ENCODE assay signal across 10 cellular contexts in genomic region chr1:89018318-89018717, GRCh38. TPM values are rescaled to one million over a fixed set of nuclear protein-coding genes. Genes with fewer than 3 reads are reported as not detected.
DNase-seq lines count a peak whose midpoint lies in the region; ATAC-seq and TF ChIP-seq lines count a peak whose summit lies in the region.
"Not testable (repeated sequence)": the region's sequence is repeated elsewhere in the genome, so short reads cannot be mapped to it uniquely, and the experiment has no call there.
"Had no signal": no experiment of that assay in that cellular context is flagged by ENCODE, and none has a peak within 500 bp of the region (broad histone marks: within the 10 kb centered on the region; RNA-seq: fewer than 3 reads in every experiment).

No MANE protein-coding gene starts in this region.

- not testable (repeated sequence) for ATAC-seq in PC-3; naive thymus-derived CD4-positive, alpha-beta T cell

- H3K27ac Mint-ChIP-seq in CD4-positive, alpha-beta memory T cell = peak overlapping the region in 3 of 7 donors; percentile 19 to 55 (median 37)
- not testable (repeated sequence) for H3K27ac Mint-ChIP-seq in activated CD4-positive, alpha-beta T cell treated with anti-CD3 and anti-CD28 coated beads, Interleukin-2, amount 10 ng/mL, durations not matched to agents 24 days and 14 days
- peak overlapping the region in 1 of 9 donors; percentile 45 for H3K27ac Mint-ChIP-seq in naive thymus-derived CD4-positive, alpha-beta T cell

- H3K36me3 ChIP-seq in CD4-positive, alpha-beta memory T cell (ENCODE audit: insufficient read depth, low read length) = peaks cover 20% of the 10 kb centered on the region
- H3K36me3 ChIP-seq in PC-3 (ENCODE audit: low read depth, low read length) = peaks cover 20% of the 10 kb centered on the region; the same call in 1 of the 2 replicates
- not testable (repeated sequence) for H3K36me3 ChIP-seq in breast epithelium; parathyroid adenoma (ENCODE audit: control insufficient read depth, insufficient read depth, low read length)
- peaks cover 3 to 49% (median 20%) of the 10 kb centered on the region in 3 experiments for H3K36me3 ChIP-seq in naive thymus-derived CD4-positive, alpha-beta T cell (ENCODE audit: control insufficient read depth in 2 of 3, insufficient read depth in 3 of 3, low read length in 3 of 3)

- not testable (repeated sequence) for BruUV-seq in PC-3 (replicated peaks; lab: Mats Ljungman, UMichigan)

- H3K36me3 Mint-ChIP-seq in CD4-positive, alpha-beta memory T cell = peaks cover 68 to 80% of the 10 kb centered on the region in 2 donors
- H3K36me3 Mint-ChIP-seq in activated CD4-positive, alpha-beta T cell treated with anti-CD3 and anti-CD28 coated beads, Interleukin-2, amount 10 ng/mL, durations not matched to agents 24 days and 14 days (ENCODE audit: low read depth) = peaks cover 66% of the 10 kb centered on the region
- peaks cover 26 to 69% (median 54%) of the 10 kb centered on the region in 5 donors for H3K36me3 Mint-ChIP-seq in naive thymus-derived CD4-positive, alpha-beta T cell

- H3K9me3 ChIP-seq in CD4-positive, alpha-beta memory T cell (ENCODE audit: control insufficient read depth in 1 of 2, low read length in 2 of 2); PC-3 (ENCODE audit: low read length); breast epithelium; naive thymus-derived CD4-positive, alpha-beta T cell (ENCODE audit: control insufficient read depth in 2 of 3, low read length in 3 of 3); parathyroid adenoma (ENCODE audit: control insufficient read depth, low read length): not testable (repeated sequence)

- not testable (repeated sequence) for H2AFZ ChIP-seq in PC-3 (ENCODE audit: low read length)
- peak overlapping the region; percentile 42 for H2AFZ ChIP-seq in parathyroid adenoma

- not testable (repeated sequence) for TF ChIP-seq CTCF in PC-3 (conservative IDR thresholded peaks at IDR 0.05; ENCODE audit: low read depth, low read length); breast epithelium (IDR thresholded peaks at IDR 0.05); parathyroid adenoma (IDR thresholded peaks at IDR 0.05)

- not testable (repeated sequence) for TF ChIP-seq POLR2A in breast epithelium (IDR thresholded peaks at IDR 0.05)

- H3K9me3 Mint-ChIP-seq in CD4-positive, alpha-beta memory T cell; activated CD4-positive, alpha-beta T cell treated with anti-CD3 and anti-CD28 coated beads, Interleukin-2, amount 10 ng/mL, durations not matched to agents 24 days and 14 days; naive thymus-derived CD4-positive, alpha-beta T cell: not testable (repeated sequence)

- CTCF ChIA-PET in CD4-positive, alpha-beta memory T cell (lab: Charles Lee; ENCODE audit: partially characterized antibody); PC-3 (lab: Charles Lee); naive thymus-derived CD4-positive, alpha-beta T cell (lab: Charles Lee): not testable (repeated sequence)

- not testable (repeated sequence) for H3K9me2 ChIP-seq in PC-3 (replicated peaks; ENCODE audit: low read length)

- POLR2A ChIA-PET in CD4-positive, alpha-beta memory T cell (lab: Charles Lee; ENCODE audit: partially characterized antibody) = interaction anchor here (0.9 to 5.3 kb wide), 2 partner anchors 46 to 99 kb away, joined by 3 to 60 read pairs; partner anchors contain the start of gene GBP1
- POLR2A ChIA-PET in PC-3 (lab: Charles Lee; ENCODE audit: unreplicated experiment); naive thymus-derived CD4-positive, alpha-beta T cell (lab: Charles Lee): not testable (repeated sequence)

- 0 out of 2 replicates have a peak overlapping the region, but pooled peaks have one; percentile 32 for H3K4me2 ChIP-seq in PC-3 (ENCODE audit: low read length)
- H3K4me2 ChIP-seq in parathyroid adenoma (ENCODE audit: low read length) = peak overlapping the region; percentile 59

- peaks cover 56% of the 10 kb centered on the region for H3K4me1 ChIP-seq in CD4-positive, alpha-beta memory T cell (ENCODE audit: insufficient read depth, low read length)
- H3K4me1 ChIP-seq in PC-3 (ENCODE audit: insufficient read depth, low read length) = peaks cover 29% of the 10 kb centered on the region
- not testable (repeated sequence) for H3K4me1 ChIP-seq in breast epithelium
- peaks cover 19 to 21% of the 10 kb centered on the region in 2 donors for H3K4me1 ChIP-seq in naive thymus-derived CD4-positive, alpha-beta T cell (ENCODE audit: control insufficient read depth in 2 of 2, insufficient read depth in 2 of 2, low read length in 2 of 2)
- H3K4me1 ChIP-seq in parathyroid adenoma = peaks cover 16% of the 10 kb centered on the region

- not testable (repeated sequence) for H4K20me1 ChIP-seq in PC-3 (ENCODE audit: low read length)

- not testable (repeated sequence) for H3K27me3 Mint-ChIP-seq in CD4-positive, alpha-beta memory T cell; activated CD4-positive, alpha-beta T cell treated with anti-CD3 and anti-CD28 coated beads, Interleukin-2, amount 10 ng/mL, durations not matched to agents 24 days and 14 days; naive thymus-derived CD4-positive, alpha-beta T cell

- not testable (repeated sequence) for DNase-seq in CD4-positive, alpha-beta memory T cell; PC-3; activated CD4-positive, alpha-beta T cell treated with anti-CD3 and anti-CD28 coated beads, Interleukin-2, amount 10 ng/mL, durations not matched to agents 24 days and 14 days; breast epithelium (ENCODE audit: low spot score in 2 of 2); epithelial cell of prostate (ENCODE audit: low read depth, low spot score); naive thymus-derived CD4-positive, alpha-beta T cell
- DNase-seq in NCI-H1417 (lab: John Stamatoyannopoulos, UW) = peak in 2 of 3 experiments; percentile 24 to 40

- not testable (repeated sequence) for H3K4me3 ChIP-seq in CD4-positive, alpha-beta memory T cell (ENCODE audit: low read length in 2 of 2); PC-3 (ENCODE audit: low read length); breast epithelium; naive thymus-derived CD4-positive, alpha-beta T cell (ENCODE audit: low read length)
- peak overlapping the region; percentile 16 for H3K4me3 ChIP-seq in parathyroid adenoma (ENCODE audit: low read depth, low read length)

- not testable (repeated sequence) for H3K27me3 ChIP-seq in CD4-positive, alpha-beta memory T cell (ENCODE audit: insufficient read depth, low read length); PC-3 (ENCODE audit: low read length); breast epithelium; naive thymus-derived CD4-positive, alpha-beta T cell (ENCODE audit: control insufficient read depth in 2 of 2, insufficient read depth in 2 of 2, low read length in 2 of 2); parathyroid adenoma (ENCODE audit: control insufficient read depth, insufficient read depth, low read length)

- peaks cover 17% of the 10 kb centered on the region for H3K79me2 ChIP-seq in PC-3 (ENCODE audit: low read length)
- H3K79me2 ChIP-seq in parathyroid adenoma = not testable (repeated sequence)

- H3K4me3 Mint-ChIP-seq in CD4-positive, alpha-beta memory T cell = peak overlapping the region in 6 of 8 donors; percentile 13 to 72 (median 48)
- peak overlapping the region; percentile 19 for H3K4me3 Mint-ChIP-seq in activated CD4-positive, alpha-beta T cell treated with anti-CD3 and anti-CD28 coated beads, Interleukin-2, amount 10 ng/mL, durations not matched to agents 24 days and 14 days
- H3K4me3 Mint-ChIP-seq in naive thymus-derived CD4-positive, alpha-beta T cell = peak overlapping the region in 8 of 10 donors; percentile 12 to 40 (median 32)

- H3K27ac ChIP-seq in CD4-positive, alpha-beta memory T cell (ENCODE audit: low read depth, low read length); PC-3 (ENCODE audit: low read length); naive thymus-derived CD4-positive, alpha-beta T cell (ENCODE audit: low read depth, low read length): not testable (repeated sequence)
- peak overlapping the region; percentile 40 to 65 for H3K27ac ChIP-seq in breast epithelium
- H3K27ac ChIP-seq in epithelial cell of prostate = peak overlapping the region; percentile 33
- peak overlapping the region; percentile 15 for H3K27ac ChIP-seq in parathyroid adenoma

- not testable (repeated sequence) for H3F3A ChIP-seq in PC-3 (ENCODE audit: low read length, unreplicated experiment)

- not testable (repeated sequence) for H3K9ac ChIP-seq in PC-3 (ENCODE audit: low read length); parathyroid adenoma

- intact Hi-C loops in CD4-positive, alpha-beta memory T cell (cut with micrococcal nuclease); PC-3 (cut with micrococcal nuclease); activated CD4-positive, alpha-beta T cell treated with anti-CD3 and anti-CD28 coated beads, Interleukin-2, amount 10 ng/mL, durations not matched to agents 24 days and 14 days (cut with micrococcal nuclease); breast epithelium (cut with DNase I; ENCODE audit: low total_unique reads); naive thymus-derived CD4-positive, alpha-beta T cell (cut with micrococcal nuclease): not testable (repeated sequence)

- peaks cover 42 to 81% (median 59%) of the 10 kb centered on the region in 4 donors for H3K4me1 Mint-ChIP-seq in CD4-positive, alpha-beta memory T cell
- peaks cover 49% of the 10 kb centered on the region for H3K4me1 Mint-ChIP-seq in activated CD4-positive, alpha-beta T cell treated with anti-CD3 and anti-CD28 coated beads, Interleukin-2, amount 10 ng/mL, durations not matched to agents 24 days and 14 days
- peaks cover 36 to 71% (median 60%) of the 10 kb centered on the region in 7 donors for H3K4me1 Mint-ChIP-seq in naive thymus-derived CD4-positive, alpha-beta T cell

RNA-seq across cellular contexts. Expression of gene GBP3, which starts 4.3 kb away (rescaled TPM):
- total RNA-seq in CD4-positive, alpha-beta memory T cell = 10 to 100 TPM; 51.8 to 54.1 TPM
- 10 to 100 TPM in 1 of 2 donors, 1 to 10 TPM in 1; 6.4 to 10.2 TPM for polyA plus RNA-seq in CD4-positive, alpha-beta memory T cell
- 23.3 and 24.9 TPM in 2 replicates for total RNA-seq in PC-3 (2014; rRNA removed)
- total RNA-seq in activated CD4-positive, alpha-beta T cell treated with anti-CD3 and anti-CD28 coated beads, Interleukin-2, amount 10 ng/mL, durations not matched to agents 24 days and 14 days = 7.1 and 8.1 TPM in 2 replicates
- total RNA-seq in breast epithelium = 10 to 100 TPM; 10.1 to 44.9 (median 22.9) TPM
- total RNA-seq in naive thymus-derived CD4-positive, alpha-beta T cell = 10 to 100 TPM; 15.9 to 39.9 (median 31.9) TPM
- 10 to 100 TPM; 11.1 to 11.9 TPM for polyA plus RNA-seq in naive thymus-derived CD4-positive, alpha-beta T cell
- total RNA-seq: GM23338, H7 had no signal

RNA-seq across cellular contexts. Expression of gene KYAT3, which starts 25.9 kb away (rescaled TPM):
- 10 to 100 TPM; 30.6 to 30.7 TPM for total RNA-seq in CD4-positive, alpha-beta memory T cell
- 10 to 100 TPM; 23.1 to 30.8 TPM for polyA plus RNA-seq in CD4-positive, alpha-beta memory T cell
- total RNA-seq in PC-3 (2014; rRNA removed) = 9.7 and 14.3 TPM in 2 replicates
- 32.0 and 32.9 TPM in 2 replicates for total RNA-seq in activated CD4-positive, alpha-beta T cell treated with anti-CD3 and anti-CD28 coated beads, Interleukin-2, amount 10 ng/mL, durations not matched to agents 24 days and 14 days
- total RNA-seq in breast epithelium = 10 to 100 TPM; 35.1 to 52.5 (median 46.7) TPM
- 10 to 100 TPM; 16.3 to 28.9 (median 27.6) TPM for total RNA-seq in naive thymus-derived CD4-positive, alpha-beta T cell
- polyA plus RNA-seq in naive thymus-derived CD4-positive, alpha-beta T cell = 10 to 100 TPM; 23.3 to 27.4 TPM

RNA-seq across cellular contexts. Expression of gene RBMXL1, which starts 25.9 kb away (rescaled TPM):
- total RNA-seq in CD4-positive, alpha-beta memory T cell = 10 to 100 TPM; 24.7 to 25.1 TPM
- polyA plus RNA-seq in CD4-positive, alpha-beta memory T cell = 10 to 100 TPM in 1 of 2 donors, 1 to 10 TPM in 1; 5.3 to 12.0 TPM
- total RNA-seq in PC-3 (2014; rRNA removed) (8.5 and 10.6 TPM in 2 replicates), breast epithelium (10 to 100 TPM; 18.6 to 21.9 (median 18.7) TPM)
- 34.5 and 37.0 TPM in 2 replicates for total RNA-seq in activated CD4-positive, alpha-beta T cell treated with anti-CD3 and anti-CD28 coated beads, Interleukin-2, amount 10 ng/mL, durations not matched to agents 24 days and 14 days
- 10 to 100 TPM; 16.3 to 26.7 (median 21.6) TPM for total RNA-seq in naive thymus-derived CD4-positive, alpha-beta T cell
- polyA plus RNA-seq in naive thymus-derived CD4-positive, alpha-beta T cell = 10 to 100 TPM; 12.5 to 13.5 TPM

RNA-seq across cellular contexts. Expression of gene GBP1, which starts 46.7 kb away (rescaled TPM):
- 10 to 100 TPM; 74.1 to 74.2 TPM for total RNA-seq in CD4-positive, alpha-beta memory T cell
- 10 to 100 TPM; 54.3 to 66.0 TPM for polyA plus RNA-seq in CD4-positive, alpha-beta memory T cell
- 1.0 and 1.2 TPM in 2 replicates for total RNA-seq in PC-3 (2014; rRNA removed)
- total RNA-seq in activated CD4-positive, alpha-beta T cell treated with anti-CD3 and anti-CD28 coated beads, Interleukin-2, amount 10 ng/mL, durations not matched to agents 24 days and 14 days = 36.9 and 38.3 TPM in 2 replicates
- 10 to 100 TPM in 2 of 3 donors, 1 to 10 TPM in 1; 8.0 to 58.0 (median 29.5) TPM for total RNA-seq in breast epithelium
- total RNA-seq in naive thymus-derived CD4-positive, alpha-beta T cell = 100 to 1,000 TPM in 1 of 5 experiments, 10 to 100 TPM in 4; 17.1 to 319 (median 51.9) TPM
- 10 to 100 TPM; 34.3 to 57.5 TPM for polyA plus RNA-seq in naive thymus-derived CD4-positive, alpha-beta T cell
- total RNA-seq: GM23338, H7 had no signal
